ENCODE assay signal across 28 cellular contexts in the genomic region with DNA sequence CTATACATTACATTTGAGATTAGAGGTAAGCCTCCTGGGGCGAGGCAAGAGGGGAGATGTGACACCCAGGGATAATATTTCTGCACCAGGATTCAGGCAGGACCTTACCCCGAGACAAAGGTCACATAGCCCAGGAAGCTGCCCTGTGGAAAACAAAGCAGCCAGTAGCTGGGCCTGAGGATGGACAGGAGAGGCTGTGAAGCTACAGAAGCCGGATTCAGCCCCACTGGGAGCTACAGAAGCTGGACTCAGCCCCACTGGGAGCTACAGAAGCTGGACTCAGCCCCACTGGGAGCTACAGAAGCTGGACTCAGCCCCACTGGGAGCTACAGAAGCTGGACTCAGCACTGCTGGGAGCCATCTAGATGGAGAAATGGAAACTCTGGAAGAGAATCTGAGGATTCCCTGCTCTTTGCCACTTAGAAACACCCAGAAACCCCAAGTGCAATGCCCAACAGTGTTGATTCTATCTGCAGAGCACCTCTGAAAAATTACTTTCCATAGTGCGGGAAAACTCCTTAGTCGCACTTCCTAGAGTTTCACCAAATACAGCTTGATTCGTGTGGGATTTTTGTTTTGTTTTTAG.
"Had no signal": no experiment of that assay in that cellular context is flagged by ENCODE, and none has a peak within 500 bp of the region (broad histone marks: within the 10 kb centered on the region; RNA-seq: fewer than 3 reads in every experiment).

No MANE protein-coding gene starts in this region.

- ATAC-seq: gastroesophageal sphincter; left colon; left ventricle myocardium superior; psoas muscle; right cardiac atrium; stimulated activated memory B cell treated with anti-CD40 and anti-IgM and Interleukin-4, amounts not matched to agents 10 μg/mL and 1 μg/mL and 100 μg/mL, for 72 hours; stimulated activated naive CD8-positive, alpha-beta T cell treated with anti-CD3 and anti-CD28 coated beads, Interleukin-15, Interleukin-2, amounts not matched to agents 100 U/mL and 50 U/mL, for 24 hours had no signal

- H3K27ac Mint-ChIP-seq: immature natural killer cell; memory B cell; natural killer cell treated with Interleukin-12 subunit alpha and Interleukin-12 subunit beta and Interleukin-15 and Interleukin-18, amount 100 ng/mL, for 72 hours; neural progenitor cell; stimulated activated memory B cell treated with anti-CD40 and anti-IgM and Interleukin-4, amounts not matched to agents 10 μg/mL and 1 μg/mL and 100 μg/mL, for 72 hours had no signal

- H2AFZ ChIP-seq: neural progenitor cell had no signal

- H3K27ac ChIP-seq: gastroesophageal sphincter, heart right ventricle, neural progenitor cell, ovary, psoas muscle, skin epidermis, spleen, testis, tibial artery had no signal

- H3K9me3 Mint-ChIP-seq: immature natural killer cell; memory B cell; natural killer cell treated with Interleukin-12 subunit alpha and Interleukin-12 subunit beta and Interleukin-15 and Interleukin-18, amount 100 ng/mL, for 72 hours; stimulated activated memory B cell treated with anti-CD40 and anti-IgM and Interleukin-4, amounts not matched to agents 10 μg/mL and 1 μg/mL and 100 μg/mL, for 72 hours; type B pancreatic cell had no signal

- H3K4me1 ChIP-seq: neural progenitor cell, psoas muscle had no signal

- H3K4me2 ChIP-seq: neural progenitor cell had no signal

- H3K36me3 ChIP-seq: gastroesophageal sphincter, heart right ventricle, neural progenitor cell, ovary, spleen, tibial artery had no signal

- H3K27me3 ChIP-seq: dorsolateral prefrontal cortex, gastroesophageal sphincter, heart right ventricle, neural progenitor cell, ovary, spleen, testis, tibial artery had no signal

- H3K36me3 Mint-ChIP-seq: immature natural killer cell; memory B cell; natural killer cell treated with Interleukin-12 subunit alpha and Interleukin-12 subunit beta and Interleukin-15 and Interleukin-18, amount 100 ng/mL, for 72 hours; neural progenitor cell; stimulated activated memory B cell treated with anti-CD40 and anti-IgM and Interleukin-4, amounts not matched to agents 10 μg/mL and 1 μg/mL and 100 μg/mL, for 72 hours; type B pancreatic cell had no signal

- H3K4me3 Mint-ChIP-seq: immature natural killer cell; memory B cell; natural killer cell treated with Interleukin-12 subunit alpha and Interleukin-12 subunit beta and Interleukin-15 and Interleukin-18, amount 100 ng/mL, for 72 hours; neural progenitor cell; stimulated activated memory B cell treated with anti-CD40 and anti-IgM and Interleukin-4, amounts not matched to agents 10 μg/mL and 1 μg/mL and 100 μg/mL, for 72 hours; type B pancreatic cell had no signal

- H3K4me3 ChIP-seq: dorsolateral prefrontal cortex, gastroesophageal sphincter, heart right ventricle, lung, neural progenitor cell, ovary, psoas muscle, skin epidermis, spleen, testis, tibial artery had no signal

- DNase-seq: dorsolateral prefrontal cortex; effector CD4-positive, alpha-beta T cell; heart right ventricle; hypothalamus; immature natural killer cell; islet precursor cell; kidney glomerular epithelial cell; left colon; left ventricle myocardium superior; nucleus accumbens; ovary; posterior cingulate gyrus; psoas muscle; right cardiac atrium; spleen; stimulated activated CD4-positive, alpha-beta T cell treated with anti-CD3 and anti-CD28 coated beads, Interleukin-4, amount 100 ng/mL, for 4 hours; stimulated activated naive CD8-positive, alpha-beta T cell treated with anti-CD3 and anti-CD28 coated beads, Interleukin-15, Interleukin-2, amounts not matched to agents 100 U/mL and 50 U/mL, for 24 hours; substantia nigra; testis; tibial artery had no signal

- H3K9ac ChIP-seq: neural progenitor cell had no signal

- H3K9me3 ChIP-seq: gastroesophageal sphincter, heart right ventricle, ovary, psoas muscle, spleen, testis, tibial artery had no signal

- H3K4me1 Mint-ChIP-seq: immature natural killer cell had no signal

- H3K27me3 Mint-ChIP-seq: natural killer cell treated with Interleukin-12 subunit alpha and Interleukin-12 subunit beta and Interleukin-15 and Interleukin-18, amount 100 ng/mL, for 72 hours had no signal
